ENCODE assay signal across 28 cellular contexts in genomic region chr6:75906871-75907270, GRCh38.
"Had no signal": no experiment of that assay in that cellular context is flagged by ENCODE, and none has a peak within 500 bp of the region (broad histone marks: within the 10 kb centered on the region; RNA-seq: fewer than 3 reads in every experiment).

No MANE protein-coding gene starts in this region.

- FAIRE-seq: astrocyte, RCC 7860, TTC549 had no signal

- ATAC-seq: activated T-helper 17 cell treated with anti-CD3 and anti-CD28 coated beads, Interleukin-2, amount 50 U/mL, for 72 hours; PC-3; SK-N-SH treated with all-trans-retinoic acid at 6 μM for 48 hours; T-helper 17 cell had no signal

- H3K9me3 ChIP-seq: SJSA1 had no signal

- H3K27me3 ChIP-seq: SJSA1 had no signal

- H3K27ac ChIP-seq: SJSA1 had no signal

- H3K36me3 ChIP-seq: SJSA1 had no signal

- H3K4me3 ChIP-seq: SJSA1 had no signal

- H3K4me1 ChIP-seq: SJSA1 had no signal

- DNase-seq: activated CD4-positive, alpha-beta memory T cell treated with anti-CD3 and anti-CD28 coated beads, Interleukin-2, amount 10 ng/mL, durations not matched to agents 7 days and 5 days; activated CD4-positive, alpha-beta T cell treated with anti-CD3 and anti-CD28 coated beads, Interleukin-2, amount 10 ng/mL, durations not matched to agents 7 days and 5 days; activated CD4-positive, CD25-positive, alpha-beta regulatory T cell; activated gamma-delta T cell; activated naive CD4-positive, alpha-beta T cell treated with anti-CD3 and anti-CD28 coated beads for 36 hours; activated T-cell treated with anti-CD3 and anti-CD28 coated beads for 4 hours; activated T-cell treated with anti-CD3 and anti-CD28 coated beads, Interleukin-2, amount 50 U/mL, for 48 hours; amygdala; cerebellar nuclear complex; Kasumi-1; KBM-7; NCI-H1048; NCI-H146; NCI-H187 treated with DMSO at 0.1 percent for 48 hours; NCI-H2081 treated with DMSO at 0.1 percent for 48 hours; NCI-H345; NCI-H510A; NCI-H526 treated with DMSO at 0.1 percent for 48 hours; PC-3; SHP77; T-helper 17 cell; T-helper 9 cell had no signal
